ENCODE assay signal across 1 cellular context in the genomic region with DNA sequence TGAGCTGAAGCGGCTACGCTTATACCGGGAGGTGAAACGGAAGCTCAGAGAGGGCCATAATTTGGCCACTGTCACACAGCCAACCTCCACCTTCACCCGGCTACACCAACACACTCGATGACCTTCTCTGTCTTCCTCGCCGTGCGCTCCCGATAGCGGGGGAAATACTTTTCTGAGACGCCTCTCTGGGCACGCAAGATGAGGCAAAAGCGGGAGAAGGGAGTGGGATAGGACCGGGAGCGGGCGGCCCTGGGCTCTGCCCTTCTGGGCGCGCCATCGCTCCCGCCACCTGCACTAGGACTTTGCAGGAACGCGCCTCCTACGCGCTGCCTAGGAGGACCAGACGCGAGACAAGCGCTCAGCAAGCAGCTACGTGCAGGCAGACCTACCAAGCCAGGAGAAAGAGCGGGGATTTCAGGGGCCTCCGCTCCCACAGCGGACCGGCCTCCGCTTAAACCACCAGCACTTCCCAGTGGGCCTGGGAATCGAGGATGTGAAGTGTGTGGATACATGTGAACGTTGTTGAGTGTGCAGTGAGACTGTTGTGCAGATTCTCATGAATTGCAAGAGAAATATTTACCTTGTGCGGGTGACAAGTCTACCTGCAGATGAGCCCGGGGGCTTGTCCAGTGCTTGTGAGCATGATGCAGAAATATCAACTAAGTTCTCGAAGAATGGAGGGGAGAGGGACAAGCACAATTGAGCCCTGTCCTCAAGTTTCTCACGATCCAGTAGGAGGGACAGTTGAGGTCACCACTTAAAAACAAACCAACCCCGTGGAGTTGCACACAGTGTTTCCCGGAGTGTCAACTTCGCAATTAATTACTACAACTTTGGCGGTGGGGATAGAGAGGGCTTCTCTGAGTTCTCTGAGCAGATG.
TF ChIP-seq lines count a peak whose summit lies in the region.

No MANE protein-coding gene starts in this region.

TF ChIP-seq in SK-N-SH treated with all-trans-retinoic acid at 6 μM for 48 hours, 23 proteins besides CTCF, POLR2A, EP300 and RAD21 (continued from another document):
- TF ChIP-seq, protein P1, sequence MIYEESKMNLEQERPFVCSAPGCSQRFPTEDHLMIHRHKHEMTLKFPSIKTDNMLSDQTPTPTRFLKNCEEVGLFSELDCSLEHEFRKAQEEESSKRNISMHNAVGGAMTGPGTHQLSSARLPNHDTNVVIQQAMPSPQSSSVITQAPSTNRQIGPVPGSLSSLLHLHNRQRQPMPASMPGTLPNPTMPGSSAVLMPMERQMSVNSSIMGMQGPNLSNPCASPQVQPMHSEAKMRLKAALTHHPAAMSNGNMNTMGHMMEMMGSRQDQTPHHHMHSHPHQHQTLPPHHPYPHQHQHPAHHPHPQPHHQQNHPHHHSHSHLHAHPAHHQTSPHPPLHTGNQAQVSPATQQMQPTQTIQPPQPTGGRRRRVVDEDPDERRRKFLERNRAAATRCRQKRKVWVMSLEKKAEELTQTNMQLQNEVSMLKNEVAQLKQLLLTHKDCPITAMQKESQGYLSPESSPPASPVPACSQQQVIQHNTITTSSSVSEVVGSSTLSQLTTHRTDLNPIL (CRISPR knock-in tag; IDR thresholded peaks at IDR 0.05; ENCODE audit: low read depth) = no peak
- TF ChIP-seq BACH2 (CRISPR knock-in tag; IDR thresholded peaks at IDR 0.05; ENCODE audit: borderline replicate concordance) (no peak), ARNTL (CRISPR knock-in tag; IDR thresholded peaks at IDR 0.05; ENCODE audit: borderline replicate concordance, low read depth) (no peak), ZFP3 (CRISPR knock-in tag; IDR thresholded peaks at IDR 0.05) (no peak), RARB (CRISPR knock-in tag; IDR thresholded peaks at IDR 0.05) (no peak)
- TF ChIP-seq, protein P2, sequence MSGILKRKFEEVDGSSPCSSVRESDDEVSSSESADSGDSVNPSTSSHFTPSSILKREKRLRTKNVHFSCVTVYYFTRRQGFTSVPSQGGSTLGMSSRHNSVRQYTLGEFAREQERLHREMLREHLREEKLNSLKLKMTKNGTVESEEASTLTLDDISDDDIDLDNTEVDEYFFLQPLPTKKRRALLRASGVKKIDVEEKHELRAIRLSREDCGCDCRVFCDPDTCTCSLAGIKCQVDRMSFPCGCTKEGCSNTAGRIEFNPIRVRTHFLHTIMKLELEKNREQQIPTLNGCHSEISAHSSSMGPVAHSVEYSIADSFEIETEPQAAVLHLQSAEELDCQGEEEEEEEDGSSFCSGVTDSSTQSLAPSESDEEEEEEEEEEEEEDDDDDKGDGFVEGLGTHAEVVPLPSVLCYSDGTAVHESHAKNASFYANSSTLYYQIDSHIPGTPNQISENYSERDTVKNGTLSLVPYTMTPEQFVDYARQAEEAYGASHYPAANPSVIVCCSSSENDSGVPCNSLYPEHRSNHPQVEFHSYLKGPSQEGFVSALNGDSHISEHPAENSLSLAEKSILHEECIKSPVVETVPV (CRISPR knock-in tag; IDR thresholded peaks at IDR 0.05) = no peak
- TF ChIP-seq, protein P3, sequence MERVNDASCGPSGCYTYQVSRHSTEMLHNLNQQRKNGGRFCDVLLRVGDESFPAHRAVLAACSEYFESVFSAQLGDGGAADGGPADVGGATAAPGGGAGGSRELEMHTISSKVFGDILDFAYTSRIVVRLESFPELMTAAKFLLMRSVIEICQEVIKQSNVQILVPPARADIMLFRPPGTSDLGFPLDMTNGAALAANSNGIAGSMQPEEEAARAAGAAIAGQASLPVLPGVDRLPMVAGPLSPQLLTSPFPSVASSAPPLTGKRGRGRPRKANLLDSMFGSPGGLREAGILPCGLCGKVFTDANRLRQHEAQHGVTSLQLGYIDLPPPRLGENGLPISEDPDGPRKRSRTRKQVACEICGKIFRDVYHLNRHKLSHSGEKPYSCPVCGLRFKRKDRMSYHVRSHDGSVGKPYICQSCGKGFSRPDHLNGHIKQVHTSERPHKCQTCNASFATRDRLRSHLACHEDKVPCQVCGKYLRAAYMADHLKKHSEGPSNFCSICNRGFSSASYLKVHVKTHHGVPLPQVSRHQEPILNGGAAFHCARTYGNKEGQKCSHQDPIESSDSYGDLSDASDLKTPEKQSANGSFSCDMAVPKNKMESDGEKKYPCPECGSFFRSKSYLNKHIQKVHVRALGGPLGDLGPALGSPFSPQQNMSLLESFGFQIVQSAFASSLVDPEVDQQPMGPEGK (CRISPR knock-in tag; IDR thresholded peaks at IDR 0.05; ENCODE audit: borderline replicate concordance) = no peak
TF ChIP-seq in SK-N-SH treated with all-trans-retinoic acid at 6 μM for 48 hours: peak in this region for 0.
